Comparison of ENCODE assay signal across 22 cellular contexts in genomic region chr10:73950155-73950554, GRCh38. TPM values are rescaled to one million over a fixed set of nuclear protein-coding genes. Genes with fewer than 3 reads are reported as not detected.
DNase-seq lines count a peak whose midpoint lies in the region; ATAC-seq and TF ChIP-seq lines count a peak whose summit lies in the region.
"Had no signal": no experiment of that assay in that cellular context is flagged by ENCODE, and none has a peak within 500 bp of the region (broad histone marks: within the 10 kb centered on the region; RNA-seq: fewer than 3 reads in every experiment).

No MANE protein-coding gene starts in this region.

- H3K14ac ChIP-seq in IMR-90 (replicated peaks; ENCODE audit: low read depth, low read length): peak overlapping the region; percentile 94

- H3K36me3 ChIP-seq in IMR-90 (ENCODE audit: control insufficient read depth, insufficient read depth, low read length) (no peaks in the 10 kb centered on the region), mammary epithelial cell (ENCODE audit: insufficient read depth, low read length) (no peaks in the 10 kb centered on the region), spleen (no peaks in the 10 kb centered on the region), adrenal gland (replicated peaks in 1 of 2) (no peaks in the 10 kb centered on the region)
- H3K36me3 ChIP-seq: BLaER1 had no signal

- H3K9ac ChIP-seq in IMR-90 (ENCODE audit: low read depth, low read length): 0 out of 2 replicates have a peak overlapping the region, but pooled peaks have one; percentile 13
- no peak overlapping the region for H3K9ac ChIP-seq in mammary epithelial cell (ENCODE audit: insufficient read depth, low read length)
- H3K9ac ChIP-seq: BLaER1, KMS-11 had no signal

- peaks cover 6% of the 10 kb centered on the region for H3K9me3 Mint-ChIP-seq in nephron progenitor cell
- H3K9me3 Mint-ChIP-seq: CD4-positive, alpha-beta memory T cell had no signal

- H3K4me1 ChIP-seq in IMR-90 (ENCODE audit: control insufficient read depth, insufficient read depth, low read length): peaks cover 6% of the 10 kb centered on the region
- H3K4me1 ChIP-seq in mammary epithelial cell (ENCODE audit: insufficient read depth, low read length): no peaks in the 10 kb centered on the region
- H3K4me1 ChIP-seq in spleen: peaks cover 0 to 17% (median 0%) of the 10 kb centered on the region in 6 donors
- H3K4me1 ChIP-seq in adrenal gland (replicated peaks in 1 of 2): no peaks in the 10 kb centered on the region

- peaks cover 30% of the 10 kb centered on the region for H3K4me1 Mint-ChIP-seq in nephron progenitor cell

- ATAC-seq in IMR-90 (ENCODE audit: low read depth): peak; percentile 12; the same call in 1 of the 2 replicates
- ATAC-seq: HCT116, HepG2, PC-3 had no signal

- H4K8ac ChIP-seq in IMR-90 (ENCODE audit: low read depth in 2 of 2, low read length in 2 of 2): peak overlapping the region; percentile 50 to 80; a peak in 2 of 4 replicates

- peak overlapping the region; percentile 83; the same call in 1 of the 2 replicates for H4K5ac ChIP-seq in IMR-90 (ENCODE audit: low read depth, low read length)

- H3K27me3 ChIP-seq in IMR-90 (ENCODE audit: control insufficient read depth, insufficient read depth, low read length): no peaks in the 10 kb centered on the region
- H3K27me3 ChIP-seq in mammary epithelial cell (ENCODE audit: insufficient read depth, low read length): no peaks in the 10 kb centered on the region
- no peaks in the 10 kb centered on the region for H3K27me3 ChIP-seq in spleen (replicated peaks in 1 of 7)
- H3K27me3 ChIP-seq in adrenal gland: no peaks in the 10 kb centered on the region
- H3K27me3 ChIP-seq: BLaER1 had no signal

- TF ChIP-seq RAD21 in IMR-90 (IDR thresholded peaks at IDR 0.05; ENCODE audit: low read length): no peak

- H3K27ac Mint-ChIP-seq in nephron progenitor cell: peak overlapping the region; percentile 92
- H3K27ac Mint-ChIP-seq: CD4-positive, alpha-beta memory T cell had no signal

- peak overlapping the region; percentile 27 for H2BK5ac ChIP-seq in IMR-90 (ENCODE audit: low read depth, low read length, poor library complexity, severe bottlenecking)

- peak overlapping the region; percentile 48; the same call in 2 of the 3 replicates for H2BK15ac ChIP-seq in IMR-90 (ENCODE audit: low read depth, low read length)

- peak overlapping the region; percentile 94 for H2BK120ac ChIP-seq in IMR-90 (ENCODE audit: low read depth, low read length)

- H3K4me3 Mint-ChIP-seq in nephron progenitor cell: no peak overlapping the region

- CTCF ChIA-PET in IMR-90 (lab: Yijun Ruan, JAX) (interaction anchor here (1.1 kb wide), 1 partner anchor 9 kb away, joined by 4 read pairs; no protein-coding TSS in a partner anchor), mammary epithelial cell (lab: Charles Lee; ENCODE audit: low non-redundant PET) (no interaction called here)

- peak overlapping the region; percentile 87; the same call in 1 of the 2 replicates for H3K23ac ChIP-seq in IMR-90 (ENCODE audit: low read depth, low read length)

- H2BK20ac ChIP-seq in IMR-90 (ENCODE audit: low read depth, low read length): peak overlapping the region; percentile 92

- BruUV-seq in IMR-90 (replicated peaks; lab: Mats Ljungman, UMichigan) (no TSS peak), mammary epithelial cell (replicated peaks; lab: Mats Ljungman, UMichigan) (no TSS peak)

- intact Hi-C loops in IMR-90 (cut with micrococcal nuclease) (no loop called here), mammary epithelial cell (cut with micrococcal nuclease) (loop anchor here (10.0 kb wide), 1 partner anchor 85 kb away; no protein-coding TSS in a partner anchor), spleen (cut with DNase I; ENCODE audit: low total_unique reads) (no loop called here), adrenal gland (cut with DNase I) (no loop called here)

- H3K9me3 ChIP-seq in IMR-90 (ENCODE audit: control insufficient read depth, insufficient read depth, low read length) (no peaks in the 10 kb centered on the region; the same call in 1 of the 2 replicates), mammary epithelial cell (replicated peaks; ENCODE audit: insufficient read depth, low read length) (no peaks in the 10 kb centered on the region), spleen (peaks cover 0 to 3% (median 0%) of the 10 kb centered on the region in 8 donors), adrenal gland (replicated peaks in 1 of 3) (no peaks in the 10 kb centered on the region)

- DNase-seq in IMR-90 (no peak), mammary epithelial cell (no peak), nephron progenitor cell (no peak), spleen (peak; percentile 2), NCI-H1694 treated with DMSO at 0.1 percent for 48 hours (lab: John Stamatoyannopoulos, UW) (no peak), adrenal gland (no peak)
- DNase-seq in NK-92 treated with Interleukin-12 subunit alpha and Interleukin-12 subunit beta, amount 100 ng/mL, for 24 hours (lab: John Stamatoyannopoulos, UW): no peak
- DNase-seq: CD4-positive, alpha-beta memory T cell; DMS153; GDM1; NCI-H1417 treated with DMSO at 0.1 percent for 48 hours; NCI-H1930; NCI-H226; NCI-H524; NCI-H82; PC-3; RPMI8226; SHP77 treated with DMSO at 0.1 percent for 48 hours had no signal

- H2AFZ ChIP-seq in IMR-90 (replicated peaks; ENCODE audit: low read length, poor library complexity) (peak overlapping the region; percentile 77), mammary epithelial cell (ENCODE audit: low read depth, low read length) (peak overlapping the region; percentile 59)

- POLR2A ChIA-PET in IMR-90 (lab: Charles Lee; ENCODE audit: unreplicated experiment): no interaction called here

- dilution Hi-C loops in IMR-90 (cut with HindIII; ENCODE audit: low sequenced_read_pairs, unreplicated experiment): no loop called here
- dilution Hi-C loops in mammary epithelial cell (cut with HindIII; ENCODE audit: low sequenced_read_pairs): no loop called here

- H3K4me2 ChIP-seq in IMR-90 (ENCODE audit: low read depth, low read length): no peak overlapping the region
- H3K4me2 ChIP-seq in mammary epithelial cell (ENCODE audit: insufficient read depth, low read depth, low read length): no peak overlapping the region
- H3K4me2 ChIP-seq: BLaER1, KMS-11 had no signal

- H3K27ac ChIP-seq in IMR-90 (ENCODE audit: insufficient read depth, low read length) (peak overlapping the region; percentile 66; the same call in 1 of the 2 replicates), mammary epithelial cell (ENCODE audit: insufficient read depth, low read depth, low read length) (no peak overlapping the region), spleen (peak overlapping the region in 3 of 8 donors; percentile 1 to 41 (median 25)), adrenal gland (no peak overlapping the region)
- H3K27ac ChIP-seq: BLaER1, KMS-11 had no signal

- 94% methylated on average over 2 of the region's 9 CpGs; no CpG with 5 or more reads in 1 of the 2 experiments for WGBS in IMR-90 (ENCODE audit: extremely low coverage in 2 of 2, insufficient read length in 1 of 2), 2 experiments
- WGBS in mammary epithelial cell (ENCODE audit: low coverage, missing lambda C conversion rate): 74% methylated on average over 8 of the region's 9 CpGs
- 83 to 96% (median 88%) methylated on average over 9 of the region's 9 CpGs for WGBS in spleen, 5 donors
- WGBS in adrenal gland, 4 donors: 78 to 85% (median 81%) methylated on average over 9 of the region's 9 CpGs

- H3K18ac ChIP-seq in IMR-90 (ENCODE audit: low read depth, low read length): peak overlapping the region; percentile 85

- peaks cover 12% of the 10 kb centered on the region for H3K9me1 ChIP-seq in IMR-90 (ENCODE audit: insufficient read depth, low read length)

- no peaks in the 10 kb centered on the region for H3K79me2 ChIP-seq in mammary epithelial cell (ENCODE audit: insufficient read depth, low read length)

- TF ChIP-seq POLR2A in IMR-90 (IDR thresholded peaks at IDR 0.05; ENCODE audit: low read depth, low read length) (no peak), spleen (IDR thresholded peaks at IDR 0.05) (no peak), adrenal gland (IDR thresholded peaks at IDR 0.05) (no peak)

- no peak overlapping the region for H3K4me3 ChIP-seq in IMR-90 (ENCODE audit: insufficient read depth, low read depth, low read length)
- H3K4me3 ChIP-seq in mammary epithelial cell (replicated peaks in 1 of 3; ENCODE audit: insufficient read depth in 1 of 3, low read depth in 2 of 3, low read length in 3 of 3): no peak overlapping the region
- no peak overlapping the region for H3K4me3 ChIP-seq in spleen
- H3K4me3 ChIP-seq in adrenal gland: no peak overlapping the region
- H3K4me3 ChIP-seq: BLaER1 had no signal

- H4K91ac ChIP-seq in IMR-90 (ENCODE audit: insufficient read depth, low read depth, low read length): peak overlapping the region; percentile 75

- H3K36me3 Mint-ChIP-seq in nephron progenitor cell (ENCODE audit: low read depth): no peaks in the 10 kb centered on the region
- H3K36me3 Mint-ChIP-seq: CD4-positive, alpha-beta memory T cell had no signal

- no peaks in the 10 kb centered on the region for H4K20me1 ChIP-seq in IMR-90 (ENCODE audit: insufficient read depth, low read length)
- H4K20me1 ChIP-seq in mammary epithelial cell (ENCODE audit: insufficient read depth, low read length): no peaks in the 10 kb centered on the region
- H4K20me1 ChIP-seq: BLaER1 had no signal

- no peaks in the 10 kb centered on the region for H3K79me1 ChIP-seq in IMR-90 (ENCODE audit: low read depth in 1 of 2, low read length in 2 of 2)

- peak overlapping the region; percentile 19; the same call in 1 of the 2 replicates for H3K56ac ChIP-seq in IMR-90 (ENCODE audit: extremely low read depth, insufficient read depth, low read length)

- peak overlapping the region; percentile 74; the same call in 1 of the 2 replicates for H2AK5ac ChIP-seq in IMR-90 (ENCODE audit: low read depth, low read length)

- in situ Hi-C loops in IMR-90 (cut with MboI; ENCODE audit: low sequenced_read_pairs): no loop called here
- in situ Hi-C loops in mammary epithelial cell (cut with MboI; ENCODE audit: low sequenced_read_pairs in 2 of 2): no loop called here

- TF ChIP-seq CTCF in IMR-90 (conservative IDR thresholded peaks at IDR 0.05; ENCODE audit: low read depth, low read length): no peak
- no peak for TF ChIP-seq CTCF in mammary epithelial cell (conservative IDR thresholded peaks at IDR 0.05 in 1 of 2, IDR thresholded peaks at IDR 0.05 in 1 of 2; ENCODE audit: extremely low read depth in 1 of 2, insufficient read depth in 1 of 2, low read depth in 1 of 2, low read length in 2 of 2)
- no peak for TF ChIP-seq CTCF in nephron progenitor cell (IDR thresholded peaks at IDR 0.05)
- no peak for TF ChIP-seq CTCF in spleen (IDR thresholded peaks at IDR 0.05 in 8 of 11, conservative IDR thresholded peaks at IDR 0.05 in 3 of 11)
- TF ChIP-seq CTCF in adrenal gland (IDR thresholded peaks at IDR 0.05): no peak

- H3K27me3 Mint-ChIP-seq in nephron progenitor cell (ENCODE audit: low read depth, poor library complexity): peaks cover 3% of the 10 kb centered on the region
- H3K27me3 Mint-ChIP-seq: CD4-positive, alpha-beta memory T cell had no signal

- peak overlapping the region; percentile 94 for H3K4ac ChIP-seq in IMR-90 (ENCODE audit: low read depth, low read length)

- H2AK9ac ChIP-seq in IMR-90 (replicated peaks; ENCODE audit: low read depth, low read length, poor library complexity): no peak overlapping the region

RNA-seq across cellular contexts. Expression of gene PLAU, which starts 39.2 kb away (rescaled TPM):
- total RNA-seq in IMR-90 (2012; rRNA removed) (115 and 123 TPM in 2 replicates), mammary epithelial cell (100 to 1,000 TPM in 1 of 2 donors, 10 to 100 TPM in 1; 85.7 to 712 TPM), spleen (10 to 100 TPM; 19.1 to 95.0 (median 40.7) TPM), adrenal gland (10 to 100 TPM in 2 of 8 donors, 1 to 10 TPM in 6; 2.2 to 10.6 (median 7.5) TPM)
- polyA plus RNA-seq in IMR-90 (2012; rRNA removed) (230 and 283 TPM in 2 replicates), mammary epithelial cell (269 TPM), spleen (10 to 100 TPM in 2 of 3 donors, 1 to 10 TPM in 1; 9.6 to 18.3 (median 16.8) TPM), adrenal gland (10 to 100 TPM in 1 of 3 donors, 1 to 10 TPM in 2; 2.6 to 19.4 (median 3.7) TPM)
- polyA plus RNA-seq in IMR-90 (2012; cell fraction: cytosol; rRNA removed): 215 and 255 TPM in 2 replicates
- 331 and 562 TPM in 2 replicates for polyA plus RNA-seq in IMR-90 (2012; cell fraction: nucleus; rRNA removed; ENCODE audit: low replicate concordance)
- polyA minus RNA-seq in mammary epithelial cell: 274 TPM
- polyA plus RNA-seq: CD4-positive, alpha-beta memory T cell had no signal

RNA-seq across cellular contexts. Expression of gene VCL, which starts 47.8 kb away (rescaled TPM):
- total RNA-seq in IMR-90 (2012; rRNA removed) (283 and 316 TPM in 2 replicates), mammary epithelial cell (100 to 1,000 TPM; 136 to 172 TPM), spleen (100 to 1,000 TPM in 3 of 7 donors, 10 to 100 TPM in 4; 42.9 to 214 (median 88.0) TPM), adrenal gland (10 to 100 TPM; 30.6 to 90.7 (median 46.5) TPM)
- polyA plus RNA-seq in IMR-90 (2012; rRNA removed) (193 and 227 TPM in 2 replicates), mammary epithelial cell (70.9 TPM), spleen (10 to 100 TPM in 1 of 3 donors, 1 to 10 TPM in 2; 8.8 to 13.6 (median 9.4) TPM), adrenal gland (10 to 100 TPM; 14.3 to 36.4 (median 16.7) TPM)
- 85.9 and 102 TPM in 2 replicates for polyA plus RNA-seq in IMR-90 (2012; cell fraction: cytosol; rRNA removed)
- 176 and 458 TPM in 2 replicates for polyA plus RNA-seq in IMR-90 (2012; cell fraction: nucleus; rRNA removed; ENCODE audit: low replicate concordance)
- polyA minus RNA-seq in mammary epithelial cell: 222 TPM
